ENCODE assay signal across 12 cellular contexts in the genomic region with DNA sequence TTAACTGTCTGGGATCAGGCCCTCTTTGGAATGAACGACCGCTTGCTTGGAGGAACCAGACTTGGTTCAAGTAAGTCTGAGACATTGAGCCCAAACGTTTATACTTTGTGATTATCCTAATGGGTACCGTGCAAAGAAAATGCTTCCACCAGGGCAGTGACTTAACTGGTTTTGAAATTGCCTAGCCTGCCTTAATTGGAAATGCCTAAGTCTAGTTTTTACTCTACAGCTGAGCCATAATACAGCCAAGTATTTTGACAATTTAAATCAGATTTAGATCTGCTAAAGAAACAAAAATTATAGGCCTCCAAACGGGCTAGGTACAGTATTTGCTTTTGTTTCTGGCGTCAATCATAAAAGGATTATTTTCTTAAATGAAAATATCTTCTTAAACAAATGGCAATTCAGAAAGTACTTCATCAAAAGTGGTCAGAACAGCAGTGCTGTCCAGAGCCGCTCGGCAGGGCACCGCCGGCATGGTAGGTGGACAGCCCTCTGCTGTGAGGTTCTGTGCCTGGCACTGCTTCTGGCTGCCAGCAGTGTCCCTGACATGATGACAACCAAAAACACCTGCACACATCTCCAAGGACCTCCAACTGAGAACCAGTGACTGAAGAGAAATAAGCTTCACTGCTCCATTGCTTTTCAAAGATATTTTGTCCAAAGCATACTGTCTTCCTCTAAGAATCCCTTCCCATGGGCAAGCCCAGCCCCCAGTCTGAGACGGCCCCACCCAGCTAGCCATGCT. TPM values are rescaled to one million over a fixed set of nuclear protein-coding genes. Genes with fewer than 3 reads are reported as not detected.
DNase-seq lines count a peak whose midpoint lies in the region; FAIRE-seq and TF ChIP-seq lines count a peak whose summit lies in the region.
"Had no signal": no experiment of that assay in that cellular context is flagged by ENCODE, and none has a peak within 500 bp of the region (broad histone marks: within the 10 kb centered on the region; RNA-seq: fewer than 3 reads in every experiment).

No MANE protein-coding gene starts in this region.

- intact Hi-C loops in activated CD4-positive, alpha-beta T cell treated with anti-CD3 and anti-CD28 coated beads, Interleukin-2, amount 10 ng/mL, durations not matched to agents 24 days and 14 days (cut with micrococcal nuclease): no loop called here

- no peak overlapping the region for H3K18ac ChIP-seq in H1 (ENCODE audit: extremely low read depth, low read length)

- H2BK20ac ChIP-seq in H1 (ENCODE audit: low read length): no peak overlapping the region; the same call in 1 of the 2 replicates

- H3K56ac ChIP-seq in H1 (replicated peaks; ENCODE audit: insufficient read length, low read depth, low read length): no peak overlapping the region

- H2BK12ac ChIP-seq in H1 (ENCODE audit: low read depth, low read length): no peak overlapping the region

- no peaks in the 10 kb centered on the region for H3K79me1 ChIP-seq in H1 (ENCODE audit: low read depth, low read length)

- WGBS in H1 (ENCODE audit: extremely low coverage in 1 of 2, insufficient coverage in 1 of 2, insufficient read length in 1 of 2, insufficient replicate concordance in 2 of 2, low coverage in 1 of 2, low lambda C conversion rate in 2 of 2, missing lambda C conversion rate in 1 of 2), 2 experiments: 89% methylated on average over 11 of the region's 11 CpGs; no CpG with 5 or more reads in 1 of the 2 experiments

- no peak overlapping the region for H2BK120ac ChIP-seq in H1 (replicated peaks; ENCODE audit: low read depth, low read length)

- H3K4me3 ChIP-seq in H1 (ENCODE audit: extremely low read depth in 1 of 4, insufficient read depth in 2 of 4, low read depth in 3 of 4, low read length in 4 of 4): no peak overlapping the region
- no peak overlapping the region for H3K4me3 ChIP-seq in osteoblast (ENCODE audit: insufficient read depth, low read length)
- no peak overlapping the region for H3K4me3 ChIP-seq in H7 (ENCODE audit: insufficient read depth, low read depth, low read length)
- H3K4me3 ChIP-seq: right atrium auricular region had no signal

- H3K36me3 ChIP-seq in H1 (ENCODE audit: control insufficient read depth in 2 of 4, insufficient read depth in 4 of 4, low read length in 3 of 4): peaks cover 21 to 42% (median 30%) of the 10 kb centered on the region in 4 experiments
- peaks cover 39% of the 10 kb centered on the region for H3K36me3 ChIP-seq in osteoblast (ENCODE audit: insufficient read depth, low read length)
- peaks cover 29% of the 10 kb centered on the region for H3K36me3 ChIP-seq in H7 (replicated peaks; ENCODE audit: control insufficient read depth, insufficient read depth, low read length)

- no peak overlapping the region for H3K4ac ChIP-seq in H1 (replicated peaks; ENCODE audit: insufficient read length, low read depth, low read length)

- no peak for FAIRE-seq in H1 (lab: Jason Lieb, UNC)

- H2AFZ ChIP-seq in H1 (ENCODE audit: low read length) (no peak overlapping the region), osteoblast (ENCODE audit: low read length) (no peak overlapping the region)

- H2BK15ac ChIP-seq in H1 (ENCODE audit: low read length): no peak overlapping the region

- TF ChIP-seq RAD21 in H1 (IDR thresholded peaks at IDR 0.05 in 1 of 2, conservative IDR thresholded peaks at IDR 0.05 in 1 of 2; ENCODE audit: low read depth in 2 of 2, low read length in 2 of 2): no peak

- peaks cover 70% of the 10 kb centered on the region for H3K36me3 Mint-ChIP-seq in activated CD4-positive, alpha-beta T cell treated with anti-CD3 and anti-CD28 coated beads, Interleukin-2, amount 10 ng/mL, durations not matched to agents 24 days and 14 days (ENCODE audit: low read depth)

- TF ChIP-seq EP300 in H1 (IDR thresholded peaks at IDR 0.05; ENCODE audit: borderline replicate concordance in 1 of 2, low read depth in 2 of 2, low read length in 2 of 2): no peak

- CTCF ChIA-PET in RWPE1 (lab: Yijun Ruan, JAX) (interaction anchor here (0.6 to 1.6 kb wide), 2 partner anchors 59 to 67 kb away, joined by 3 to 6 read pairs; no protein-coding TSS in a partner anchor), H1 (lab: Charles Lee; ENCODE audit: partially characterized antibody) (interaction anchor here (0.9 to 2.7 kb wide), 11 partner anchors 10 to 72 kb away, joined by 3 to 9 read pairs (median 4); no protein-coding TSS in a partner anchor)

- no peaks in the 10 kb centered on the region for H3K9me3 Mint-ChIP-seq in activated CD4-positive, alpha-beta T cell treated with anti-CD3 and anti-CD28 coated beads, Interleukin-2, amount 10 ng/mL, durations not matched to agents 24 days and 14 days

- H3K4me2 ChIP-seq in H1 (ENCODE audit: insufficient read depth in 1 of 2, low read depth in 2 of 2, low read length in 2 of 2): no peak overlapping the region
- H3K4me2 ChIP-seq in osteoblast (ENCODE audit: insufficient read depth, low read length): no peak overlapping the region

- no peaks in the 10 kb centered on the region for H3K27me3 Mint-ChIP-seq in activated CD4-positive, alpha-beta T cell treated with anti-CD3 and anti-CD28 coated beads, Interleukin-2, amount 10 ng/mL, durations not matched to agents 24 days and 14 days

- H4K91ac ChIP-seq in H1 (replicated peaks; ENCODE audit: insufficient read length, low read length): no peak overlapping the region

- H3K23ac ChIP-seq in H1 (ENCODE audit: insufficient read length): no peak overlapping the region

- no peaks in the 10 kb centered on the region for H3K79me2 ChIP-seq in H1 (ENCODE audit: control insufficient read depth in 1 of 2, insufficient read depth in 2 of 2, low read length in 2 of 2)
- no peaks in the 10 kb centered on the region for H3K79me2 ChIP-seq in osteoblast (ENCODE audit: insufficient read depth, low read length)

- H3K9ac ChIP-seq in H1 (replicated peaks in 1 of 4; ENCODE audit: extremely low read depth in 1 of 4, low read depth in 3 of 4, low read length in 3 of 4): no peak overlapping the region

- no peak overlapping the region for H3K4me3 Mint-ChIP-seq in activated CD4-positive, alpha-beta T cell treated with anti-CD3 and anti-CD28 coated beads, Interleukin-2, amount 10 ng/mL, durations not matched to agents 24 days and 14 days

- no peak for DNase-seq in activated CD4-positive, alpha-beta T cell treated with anti-CD3 and anti-CD28 coated beads, Interleukin-2, amount 10 ng/mL, durations not matched to agents 24 days and 14 days
- no peak for DNase-seq in activated CD4-positive, alpha-beta T cell treated with anti-CD3 and anti-CD28 coated beads, Interleukin-2, amount 50 U/mL, for 4 hours
- DNase-seq in RWPE1 (ENCODE audit: low spot score) (no peak), H1 (ENCODE audit: low read depth in 1 of 2, low spot score in 2 of 2) (no peak), osteoblast (ENCODE audit: insufficient read length, low spot score, missing footprints) (peak; percentile 58), GF-D8 (lab: John Stamatoyannopoulos, UW) (no peak), H7 (no peak)
- DNase-seq in stimulated activated CD4-positive, alpha-beta T cell treated with anti-CD3 and anti-CD28 coated beads, Interleukin-12 subunit alpha, Interleukin-12 subunit beta, amount 100 ng/mL, for 4 hours: no peak
- DNase-seq: DMS53; effector CD4-positive, alpha-beta T cell had no signal

- H3K27ac Mint-ChIP-seq in activated CD4-positive, alpha-beta T cell treated with anti-CD3 and anti-CD28 coated beads, Interleukin-2, amount 10 ng/mL, durations not matched to agents 24 days and 14 days: peak overlapping the region; percentile 36

- H3K23me2 ChIP-seq in H1 (ENCODE audit: low read depth, low read length): no peaks in the 10 kb centered on the region; the same call in 1 of the 2 replicates

- no peak overlapping the region for H4K8ac ChIP-seq in H1 (ENCODE audit: extremely low read depth, insufficient read depth, low read length)

- peaks cover 1 to 8% of the 10 kb centered on the region in 2 experiments for H4K20me1 ChIP-seq in H1 (replicated peaks in 1 of 2; ENCODE audit: control insufficient read depth in 1 of 2, insufficient read depth in 2 of 2, low read length in 2 of 2)
- H4K20me1 ChIP-seq in osteoblast (ENCODE audit: insufficient read depth, low read length): no peaks in the 10 kb centered on the region

- H4K5ac ChIP-seq in H1 (ENCODE audit: insufficient read length, low read depth, low read length): no peak overlapping the region

- H2BK5ac ChIP-seq in H1 (ENCODE audit: low read depth, low read length): no peak overlapping the region

- peak; percentile 11 to 46; a peak in 1 of 3 replicates for TF ChIP-seq POLR2A in H1 (IDR thresholded peaks at IDR 0.05; ENCODE audit: control extremely low read depth in 1 of 2, low read depth in 2 of 2, low read length in 2 of 2)

- H3K27ac ChIP-seq in RWPE1 (peak overlapping the region; percentile 50), H1 (ENCODE audit: low read depth, low read length) (0 out of 2 replicates have a peak overlapping the region, but pooled peaks have one; percentile 11), osteoblast (ENCODE audit: low read depth, low read length) (no peak overlapping the region)
- H3K27ac ChIP-seq: VCaP had no signal

- H3K9me3 ChIP-seq in H1 (ENCODE audit: insufficient read depth in 2 of 2, low read depth in 1 of 2, low read length in 1 of 2) (no peaks in the 10 kb centered on the region), osteoblast (ENCODE audit: low read depth, low read length) (no peaks in the 10 kb centered on the region)
- H3K9me3 ChIP-seq: right atrium auricular region had no signal

- H3K27me3 ChIP-seq in H1 (replicated peaks in 1 of 4; ENCODE audit: control insufficient read depth in 3 of 4, extremely low read depth in 1 of 4, insufficient read depth in 3 of 4, low read length in 3 of 4) (no peaks in the 10 kb centered on the region), osteoblast (ENCODE audit: insufficient read depth, low read length) (no peaks in the 10 kb centered on the region), H7 (ENCODE audit: control insufficient read depth, insufficient read depth, low read length) (no peaks in the 10 kb centered on the region)
- H3K27me3 ChIP-seq: right atrium auricular region had no signal

- no peak overlapping the region for H2AK5ac ChIP-seq in H1 (ENCODE audit: low read depth, low read length)

- no peak overlapping the region for H3K14ac ChIP-seq in H1 (ENCODE audit: insufficient read length)

- POLR2A ChIA-PET in RWPE1 (lab: Yijun Ruan, JAX; ENCODE audit: low non-redundant PET): no interaction called here
- POLR2A ChIA-PET in H1 (lab: Charles Lee; ENCODE audit: partially characterized antibody): interaction anchor here (0.7 to 9.0 kb wide), 26 partner anchors 9 to 225 kb away, joined by 3 to 75 read pairs (median 6); a partner anchor contains a TSS

- TF ChIP-seq CTCF in RWPE1 (conservative IDR thresholded peaks at IDR 0.05; ENCODE audit: low read depth) (no peak), H1 (IDR thresholded peaks at IDR 0.05; ENCODE audit: control extremely low read depth in 1 of 3, insufficient read depth in 1 of 3, low read depth in 1 of 3, low read length in 3 of 3) (no peak), osteoblast (IDR thresholded peaks at IDR 0.05; ENCODE audit: extremely low read depth, low read depth, low read length) (no peak)

- peaks cover 0 to 11% (median 5%) of the 10 kb centered on the region in 4 experiments; a peak in 6 of 7 replicates for H3K4me1 ChIP-seq in H1 (replicated peaks in 1 of 4; ENCODE audit: control insufficient read depth in 3 of 4, insufficient read depth in 4 of 4, low read length in 3 of 4)
- peaks cover 3% of the 10 kb centered on the region for H3K4me1 ChIP-seq in osteoblast (ENCODE audit: insufficient read depth, low read length)

- H3K4me1 Mint-ChIP-seq in activated CD4-positive, alpha-beta T cell treated with anti-CD3 and anti-CD28 coated beads, Interleukin-2, amount 10 ng/mL, durations not matched to agents 24 days and 14 days: no peaks in the 10 kb centered on the region

RNA-seq across cellular contexts. Expression of a gene that starts 55.6 kb away (rescaled TPM):
- total RNA-seq in activated CD4-positive, alpha-beta T cell treated with anti-CD3 and anti-CD28 coated beads, Interleukin-2, amount 10 ng/mL, durations not matched to agents 24 days and 14 days: 204 and 215 TPM in 2 replicates
- total RNA-seq in H1 (2021; fragmentation: NEBNext Ultra II Directional; extraction: Animal tissue kit (Norgen Biotek cat#: 25700)): 286 and 287 TPM in 2 replicates
- polyA plus RNA-seq in H1 (2011; rRNA removed): 122 and 138 TPM in 2 replicates
- 180 TPM for polyA plus RNA-seq in H1 (2011; cell fraction: cytosol; rRNA removed)
- 214 TPM for polyA plus RNA-seq in H1 (2011; cell fraction: nucleus; rRNA removed)
- 182 to 212 TPM (median 197 TPM) in 4 replicates for polyA plus RNA-seq in H1 (2012, experiment 1 of 2)
- polyA plus RNA-seq in H1 (2012, experiment 2 of 2): 94.1 TPM
- polyA plus RNA-seq in H1 (2013, experiment 1 of 2): 180 TPM
- polyA plus RNA-seq in H1 (2013, experiment 2 of 2): 182 TPM
- polyA minus RNA-seq in H1 (2011; rRNA and poly(A)+ RNA removed): 153 and 157 TPM in 2 replicates
- polyA minus RNA-seq in H1 (2011; cell fraction: cytosol; rRNA and poly(A)+ RNA removed): 91.7 TPM
- polyA minus RNA-seq in H1 (2011; cell fraction: nucleus; rRNA and poly(A)+ RNA removed): 77.4 TPM
- total RNA-seq in osteoblast: 69.8 and 89.4 TPM in 2 replicates
- 203 and 216 TPM in 2 replicates for total RNA-seq in H7 (2014; rRNA removed; shearing (Covaris generic))
